ENCODE assay signal across 10 cellular contexts in genomic region chr17:29084476-29085148, GRCh38. TPM values are rescaled to one million over a fixed set of nuclear protein-coding genes. Genes with fewer than 3 reads are reported as not detected.
DNase-seq lines count a peak whose midpoint lies in the region; ATAC-seq and TF ChIP-seq lines count a peak whose summit lies in the region.
"Had no signal": no experiment of that assay in that cellular context is flagged by ENCODE, and none has a peak within 500 bp of the region (broad histone marks: within the 10 kb centered on the region; RNA-seq: fewer than 3 reads in every experiment).

No MANE protein-coding gene starts in this region.

- no peaks in the 10 kb centered on the region for H3K9me3 ChIP-seq in Peyer's patch
- H3K9me3 ChIP-seq: mucosa of descending colon had no signal

- no peak overlapping the region for H3K27ac ChIP-seq in Peyer's patch
- H3K27ac ChIP-seq: C4-2B had no signal

- no peak overlapping the region for H3K4me3 ChIP-seq in Peyer's patch
- H3K4me3 ChIP-seq: mucosa of descending colon had no signal

- H3K27me3 ChIP-seq in Peyer's patch = no peaks in the 10 kb centered on the region

- peak; percentile 90 for DNase-seq in DMS153 (lab: John Stamatoyannopoulos, UW)
- DNase-seq in NCI-H2081 (lab: John Stamatoyannopoulos, UW) = peak; percentile 91 to 96
- DNase-seq in amniotic epithelial cell (ENCODE audit: low read depth) = peak; percentile 71
- DNase-seq in midbrain (lab: John Stamatoyannopoulos, UW) = peak; percentile 31
- DNase-seq in Peyer's patch = no peak
- no peak for DNase-seq in dermis blood vessel endothelial cell
- DNase-seq in NOMO-1 treated with DMSO at 0.1 percent for 48 hours (lab: John Stamatoyannopoulos, UW; ENCODE audit: unreplicated experiment) = no peak
- DNase-seq: mucosa of descending colon had no signal

- TF ChIP-seq POLR2A in Peyer's patch (IDR thresholded peaks at IDR 0.05) = no peak

- H3K36me3 ChIP-seq in Peyer's patch = peaks cover 0 to 94% (median 0%) of the 10 kb centered on the region in 3 donors

- ATAC-seq in HG02623 (IDR thresholded peaks at IDR 0.05; ENCODE audit: unreplicated experiment) = no peak
- ATAC-seq: mucosa of descending colon had no signal

- H3K4me1 ChIP-seq in Peyer's patch = no peaks in the 10 kb centered on the region

- TF ChIP-seq CTCF in Peyer's patch (IDR thresholded peaks at IDR 0.05) = no peak

RNA-seq across cellular contexts. Expression of gene PIPOX, which starts 41.7 kb away (rescaled TPM):
- total RNA-seq in Peyer's patch (1 to 10 TPM in 3 of 4 donors, not detected in 1; 3.2 to 5.2 (median 4.8) TPM), dermis blood vessel endothelial cell (0.93 and 3.1 TPM in 2 replicates)

Comparison
In these comparisons a context has a peak if more than half of its experiments do, and no peak if none do; other contexts are left out.
1. DNase-seq: peak in DMS153 (single experiment), NCI-H2081 (2 of 2), amniotic epithelial cell (single experiment) and midbrain (single experiment); none in Peyer's patch (0 of 3), dermis blood vessel endothelial cell (single experiment) and NOMO-1 treated with DMSO at 0.1 percent for 48 hours (single experiment).